2 cellular contexts compared by ENCODE assay signal in genomic region chr10:12062754-12063482, GRCh38.
TF ChIP-seq lines count a peak whose summit lies in the region.

No MANE protein-coding gene starts in this region.

TF ChIP-seq in A549, 52 proteins besides CTCF, POLR2A, EP300 and RAD21:
- TF ChIP-seq ESRRA (IDR thresholded peaks at IDR 0.05; ENCODE audit: borderline replicate concordance, low read length) (no peak), MAFK (IDR thresholded peaks at IDR 0.05; ENCODE audit: partially characterized antibody) (peak; percentile 12)

TF ChIP-seq in IMR-90, 13 proteins besides CTCF, POLR2A, EP300 and RAD21:
- TF ChIP-seq MXI1 (IDR thresholded peaks at IDR 0.05; ENCODE audit: borderline replicate concordance, low read depth, low read length) (no peak), MAZ (IDR thresholded peaks at IDR 0.05; ENCODE audit: borderline replicate concordance, low read depth, low read length) (no peak)
TF ChIP-seq in IMR-90: peak in this region for 0.
